In genomic region chr19:44723952-44724319, GRCh38 we compare ENCODE assay signal across 8 cellular contexts. TPM values are rescaled to one million over a fixed set of nuclear protein-coding genes. Genes with fewer than 3 reads are reported as not detected.
A peak's percentile ranks its signal among the peaks of the same experiment; 100 is the strongest.
DNase-seq lines count a peak whose midpoint lies in the region; ATAC-seq and TF ChIP-seq lines count a peak whose summit lies in the region.

No MANE protein-coding gene starts in this region.

- no peak overlapping the region for H3K23ac ChIP-seq in IMR-90 (ENCODE audit: low read depth, low read length)

- peaks cover 7% of the 10 kb centered on the region for H3K9me1 ChIP-seq in IMR-90 (ENCODE audit: insufficient read depth, low read length)

- peak overlapping the region; percentile 77 for H2AFZ ChIP-seq in IMR-90 (replicated peaks; ENCODE audit: low read length, poor library complexity)

- 26% methylated on average over 7 of the region's 7 CpGs; no CpG with 5 or more reads in 1 of the 2 experiments for WGBS in IMR-90 (ENCODE audit: extremely low coverage in 2 of 2, insufficient read length in 1 of 2), 2 experiments

- H2AK5ac ChIP-seq in IMR-90 (ENCODE audit: low read depth, low read length) = peak overlapping the region; percentile 84

- no peaks in the 10 kb centered on the region for H3K36me3 ChIP-seq in IMR-90 (ENCODE audit: control insufficient read depth, insufficient read depth, low read length)

- no peak overlapping the region for H3K56ac ChIP-seq in IMR-90 (ENCODE audit: extremely low read depth, insufficient read depth, low read length)

- peak overlapping the region; percentile 44 to 79; a peak in 3 of 4 replicates for H4K8ac ChIP-seq in IMR-90 (ENCODE audit: low read depth in 2 of 2, low read length in 2 of 2)

- no peaks in the 10 kb centered on the region for H3K27me3 ChIP-seq in IMR-90 (ENCODE audit: control insufficient read depth, insufficient read depth, low read length)

- peak overlapping the region; percentile 81 for H3K4ac ChIP-seq in IMR-90 (ENCODE audit: low read depth, low read length)

- no peaks in the 10 kb centered on the region for H3K36me3 Mint-ChIP-seq in neural crest cell (ENCODE audit: low read depth)
- H3K36me3 Mint-ChIP-seq in stimulated activated naive CD8-positive, alpha-beta T cell treated with anti-CD3 and anti-CD28 coated beads, Interleukin-15, Interleukin-2, amounts not matched to agents 100 ng/mL and 50 ng/mL, for 24 hours (ENCODE audit: low read depth) = no peaks in the 10 kb centered on the region

- H3K4me1 Mint-ChIP-seq in neural crest cell = peaks cover 4% of the 10 kb centered on the region
- H3K4me1 Mint-ChIP-seq in stimulated activated naive CD8-positive, alpha-beta T cell treated with anti-CD3 and anti-CD28 coated beads, Interleukin-15, Interleukin-2, amounts not matched to agents 100 ng/mL and 50 ng/mL, for 24 hours (ENCODE audit: low read depth) = peaks cover 53% of the 10 kb centered on the region

- CTCF ChIA-PET in IMR-90 (lab: Yijun Ruan, JAX) = interaction anchor here (0.6 to 3.8 kb wide), 21 partner anchors 12 to 153 kb away, joined by 3 to 71 read pairs (median 4); partner anchors contain the start of gene NECTIN2

- dilution Hi-C loops in IMR-90 (cut with HindIII; ENCODE audit: low sequenced_read_pairs, unreplicated experiment) = no loop called here

- peak overlapping the region; percentile 3; the same call in 1 of the 2 replicates for H4K5ac ChIP-seq in IMR-90 (ENCODE audit: low read depth, low read length)

- H3K9me3 ChIP-seq in IMR-90 (ENCODE audit: control insufficient read depth, insufficient read depth, low read length) = no peaks in the 10 kb centered on the region

- no peak for TF ChIP-seq POLR2A in IMR-90 (IDR thresholded peaks at IDR 0.05; ENCODE audit: low read depth, low read length)

- H3K18ac ChIP-seq in IMR-90 (ENCODE audit: low read depth, low read length) = no peak overlapping the region

- peak; percentile 98 for TF ChIP-seq RAD21 in IMR-90 (IDR thresholded peaks at IDR 0.05; ENCODE audit: low read length)

- peak overlapping the region; percentile 3; the same call in 1 of the 2 replicates for H3K9ac ChIP-seq in IMR-90 (ENCODE audit: low read depth, low read length)

- peak overlapping the region; percentile 84; the same call in 2 of the 3 replicates for H2BK15ac ChIP-seq in IMR-90 (ENCODE audit: low read depth, low read length)

- peaks cover 2% of the 10 kb centered on the region for H3K27me3 Mint-ChIP-seq in neural crest cell (ENCODE audit: low read depth)
- H3K27me3 Mint-ChIP-seq in stimulated activated naive CD8-positive, alpha-beta T cell treated with anti-CD3 and anti-CD28 coated beads, Interleukin-15, Interleukin-2, amounts not matched to agents 100 ng/mL and 50 ng/mL, for 24 hours = no peaks in the 10 kb centered on the region

- 0 out of 2 replicates have a peak overlapping the region, but pooled peaks have one; percentile 10 for H3K27ac ChIP-seq in IMR-90 (ENCODE audit: insufficient read depth, low read length)

- POLR2A ChIA-PET in IMR-90 (lab: Charles Lee; ENCODE audit: unreplicated experiment) = interaction anchor here (1.4 kb wide), 1 partner anchor 30 kb away, joined by 3 read pairs; no protein-coding TSS in a partner anchor

- H3K79me1 ChIP-seq in IMR-90 (ENCODE audit: low read depth in 1 of 2, low read length in 2 of 2) = no peaks in the 10 kb centered on the region

- no peak overlapping the region for H2BK5ac ChIP-seq in IMR-90 (ENCODE audit: low read depth, low read length, poor library complexity, severe bottlenecking)

- no peak overlapping the region for H3K4me3 Mint-ChIP-seq in neural crest cell
- H3K4me3 Mint-ChIP-seq in stimulated activated naive CD8-positive, alpha-beta T cell treated with anti-CD3 and anti-CD28 coated beads, Interleukin-15, Interleukin-2, amounts not matched to agents 100 ng/mL and 50 ng/mL, for 24 hours = no peak overlapping the region

- no peaks in the 10 kb centered on the region for H4K20me1 ChIP-seq in IMR-90 (ENCODE audit: insufficient read depth, low read length)

- no peak overlapping the region for H3K4me2 ChIP-seq in IMR-90 (ENCODE audit: low read depth, low read length)

- peak overlapping the region; percentile 60 for H4K91ac ChIP-seq in IMR-90 (ENCODE audit: insufficient read depth, low read depth, low read length)

- H3K27ac Mint-ChIP-seq in neural crest cell (ENCODE audit: unreplicated experiment) = no peak overlapping the region
- peak overlapping the region; percentile 38 for H3K27ac Mint-ChIP-seq in stimulated activated naive CD8-positive, alpha-beta T cell treated with anti-CD3 and anti-CD28 coated beads, Interleukin-15, Interleukin-2, amounts not matched to agents 100 ng/mL and 50 ng/mL, for 24 hours

- H3K14ac ChIP-seq in IMR-90 (replicated peaks; ENCODE audit: low read depth, low read length) = peak overlapping the region; percentile 57; the same call in 1 of the 2 replicates

- H3K9me3 Mint-ChIP-seq in neural crest cell = no peaks in the 10 kb centered on the region
- H3K9me3 Mint-ChIP-seq in stimulated activated naive CD8-positive, alpha-beta T cell treated with anti-CD3 and anti-CD28 coated beads, Interleukin-15, Interleukin-2, amounts not matched to agents 100 ng/mL and 50 ng/mL, for 24 hours = no peaks in the 10 kb centered on the region

- H2BK20ac ChIP-seq in IMR-90 (ENCODE audit: low read depth, low read length) = peak overlapping the region; percentile 84

- peaks cover 15% of the 10 kb centered on the region for H3K4me1 ChIP-seq in IMR-90 (ENCODE audit: control insufficient read depth, insufficient read depth, low read length)

- H2AK9ac ChIP-seq in IMR-90 (replicated peaks; ENCODE audit: low read depth, low read length, poor library complexity) = peak overlapping the region; percentile 73

- intact Hi-C loops in IMR-90 (cut with micrococcal nuclease) = loop anchor here (1.0 to 5.0 kb wide), 3 partner anchors 33 to 120 kb away; no protein-coding TSS in a partner anchor

- peak overlapping the region; percentile 88 for H2BK120ac ChIP-seq in IMR-90 (ENCODE audit: low read depth, low read length)

- BruUV-seq in IMR-90 (replicated peaks; lab: Mats Ljungman, UMichigan) = no TSS peak

- no peak overlapping the region for H3K4me3 ChIP-seq in IMR-90 (ENCODE audit: insufficient read depth, low read depth, low read length)

- DNase-seq in SKM-1 (lab: John Stamatoyannopoulos, UW; ENCODE audit: unreplicated experiment) = peak; percentile 19
- no peak for DNase-seq in SKM-1 treated with dmso at 0.1 percent for 144 hours (lab: John Stamatoyannopoulos, UW; ENCODE audit: unreplicated experiment)
- peak; percentile 73 for DNase-seq in IMR-90
- DNase-seq in RKO (ENCODE audit: low spot score) = peak; percentile 77
- peak; percentile 62 to 66 for DNase-seq in activated T-helper 1 cell treated with anti-CD3 and anti-CD28 coated beads, Interleukin-2, amount 50 U/mL, for 16 hours (ENCODE audit: low read depth in 1 of 2, low spot score in 1 of 2)
- peak; percentile 82 for DNase-seq in fibroblast of peridontal ligament (ENCODE audit: extremely low read depth)
- DNase-seq in neural crest cell (ENCODE audit: low read depth, low spot score) = peak; percentile 75

- ATAC-seq in IMR-90 (ENCODE audit: low read depth) = peak; percentile 96

- TF ChIP-seq CTCF in IMR-90 (conservative IDR thresholded peaks at IDR 0.05; ENCODE audit: low read depth, low read length) (peak; percentile 97), neural crest cell (conservative IDR thresholded peaks at IDR 0.05) (peak; percentile 98)

- in situ Hi-C loops in IMR-90 (cut with MboI; ENCODE audit: low sequenced_read_pairs) = loop anchor here (5.0 kb wide), 2 partner anchors 48 to 118 kb away; no protein-coding TSS in a partner anchor

TF ChIP-seq in IMR-90, 13 proteins besides CTCF, POLR2A, EP300 and RAD21:
- TF ChIP-seq RFX5 (IDR thresholded peaks at IDR 0.05; ENCODE audit: low read depth, low read length) (no peak), SMC3 (IDR thresholded peaks at IDR 0.05; ENCODE audit: low read depth, low read length) (peak; percentile 98), USF2 (IDR thresholded peaks at IDR 0.05; ENCODE audit: low read depth, low read length) (no peak), FOS (IDR thresholded peaks at IDR 0.05; ENCODE audit: low read depth, low read length) (no peak)

RNA-seq across cellular contexts. Expression of gene BCL3, which starts 24.6 kb away (rescaled TPM):
- total RNA-seq in IMR-90 (2012; rRNA removed) = 1.6 and 1.9 TPM in 2 replicates
- 24.1 and 26.0 TPM in 2 replicates for polyA plus RNA-seq in IMR-90 (2012; rRNA removed)
- 26.7 and 52.5 TPM in 2 replicates for polyA plus RNA-seq in IMR-90 (2012; cell fraction: cytosol; rRNA removed)
- 76.1 and 110 TPM in 2 replicates for polyA plus RNA-seq in IMR-90 (2012; cell fraction: nucleus; rRNA removed; ENCODE audit: low replicate concordance)
- total RNA-seq in neural crest cell = 2.2 TPM in 2 replicates

RNA-seq across cellular contexts. Expression of gene CEACAM16, which starts 25.0 kb away (rescaled TPM):
- total RNA-seq in IMR-90 (2012; rRNA removed) (not detected in 2 replicates), neural crest cell (not detected in 2 replicates)
- polyA plus RNA-seq in IMR-90 (2012; rRNA removed) = not detected in 2 replicates
- polyA plus RNA-seq in IMR-90 (2012; cell fraction: cytosol; rRNA removed) = not detected in 2 replicates
- not detected in 2 replicates for polyA plus RNA-seq in IMR-90 (2012; cell fraction: nucleus; rRNA removed; ENCODE audit: low replicate concordance)

RNA-seq across cellular contexts. Expression of gene CEACAM19, which starts 52.7 kb away (rescaled TPM):
- 0.56 and 0.72 TPM in 2 replicates for total RNA-seq in IMR-90 (2012; rRNA removed)
- 9.3 and 10.3 TPM in 2 replicates for polyA plus RNA-seq in IMR-90 (2012; rRNA removed)
- 2.6 and 5.9 TPM in 2 replicates for polyA plus RNA-seq in IMR-90 (2012; cell fraction: cytosol; rRNA removed)
- 70.3 and 80.1 TPM in 2 replicates for polyA plus RNA-seq in IMR-90 (2012; cell fraction: nucleus; rRNA removed; ENCODE audit: low replicate concordance)
- 5.0 and 6.1 TPM in 2 replicates for total RNA-seq in neural crest cell

RNA-seq across cellular contexts. Expression of gene CBLC, which starts 53.8 kb away (rescaled TPM):
- total RNA-seq in IMR-90 (2012; rRNA removed) (not detected in 2 replicates), neural crest cell (not detected in 2 replicates)
- polyA plus RNA-seq in IMR-90 (2012; rRNA removed) = not detected in 2 replicates
- polyA plus RNA-seq in IMR-90 (2012; cell fraction: cytosol; rRNA removed) = 0.02 TPM in 1 of 2 replicates, not detected in the other
- 0.12 TPM in 1 of 2 replicates, not detected in the other for polyA plus RNA-seq in IMR-90 (2012; cell fraction: nucleus; rRNA removed; ENCODE audit: low replicate concordance)
